Comparison of ENCODE assay signal across 25 cellular contexts in genomic region chr16:49067776-49068175, GRCh38.
"Had no signal": no experiment of that assay in that cellular context is flagged by ENCODE, and none has a peak within 500 bp of the region (broad histone marks: within the 10 kb centered on the region; RNA-seq: fewer than 3 reads in every experiment).

No MANE protein-coding gene starts in this region.

- H3K4me3 ChIP-seq: lower lobe of right lung, ovary, skin epidermis, stomach, testis, thyroid gland, transverse colon, upper lobe of left lung, vagina had no signal

- H3K27me3 ChIP-seq: neutrophil, ovary, testis, thyroid gland, transverse colon, upper lobe of left lung, vagina had no signal

- H3K4me1 ChIP-seq: lower lobe of right lung, stomach, testis, thyroid gland, transverse colon, upper lobe of left lung, vagina had no signal

- H3K9me3 ChIP-seq: lower lobe of right lung, neutrophil, ovary, testis, thyroid gland, transverse colon, upper lobe of left lung, vagina had no signal

- FAIRE-seq: islet of Langerhans, kidney had no signal

- DNase-seq: hippocampal formation; kidney; lower lobe of right lung; mammary epithelial cell; mesenchymal stem cell; naive thymus-derived CD8-positive, alpha-beta T cell; occipital lobe; ovary; right cardiac atrium; stimulated activated CD4-positive, alpha-beta T cell treated with anti-CD3 and anti-CD28 coated beads, Interleukin-12 subunit alpha, Interleukin-12 subunit beta, amount 100 ng/mL, for 4 hours; stimulated activated CD4-positive, alpha-beta T cell treated with anti-CD3 and anti-CD28 coated beads, Interleukin-15, amount 100 ng/mL, for 24 hours; stimulated activated CD4-positive, alpha-beta T cell treated with anti-CD3 and anti-CD28 coated beads, Interleukin-2, amount 100 ng/mL, for 24 hours; stimulated activated CD4-positive, alpha-beta T cell treated with anti-CD3 and anti-CD28 coated beads, Interleukin-4, amount 100 ng/mL, for 1 hour; stimulated activated naive B cell treated with anti-CD40 and anti-IgM and Interleukin-4, amounts not matched to agents 10 μg/mL and 1 μg/mL and 100 μg/mL, for 72 hours; stimulated activated naive CD8-positive, alpha-beta T cell treated with anti-CD3 and anti-CD28 coated beads, Interleukin-15, Interleukin-2, amounts not matched to agents 100 U/mL and 50 U/mL, for 24 hours; stomach; testis; thyroid gland; transverse colon; upper lobe of left lung had no signal

- H3K27ac ChIP-seq: lower lobe of right lung, neutrophil, ovary, skin epidermis, stomach, testis, thyroid gland, transverse colon, upper lobe of left lung, vagina had no signal

- ATAC-seq: lower lobe of right lung; naive thymus-derived CD8-positive, alpha-beta T cell; sciatic nerve; stimulated activated naive B cell treated with anti-CD40 and anti-IgM and Interleukin-4, amounts not matched to agents 10 μg/mL and 1 μg/mL and 100 μg/mL, for 72 hours; stimulated activated naive CD8-positive, alpha-beta T cell treated with anti-CD3 and anti-CD28 coated beads, Interleukin-15, Interleukin-2, amounts not matched to agents 100 U/mL and 50 U/mL, for 24 hours had no signal

- H3K36me3 ChIP-seq: lower lobe of right lung, neutrophil, ovary, stomach, thyroid gland, transverse colon, upper lobe of left lung, vagina had no signal
